ENCODE assay signal across 8 cellular contexts in the genomic region with DNA sequence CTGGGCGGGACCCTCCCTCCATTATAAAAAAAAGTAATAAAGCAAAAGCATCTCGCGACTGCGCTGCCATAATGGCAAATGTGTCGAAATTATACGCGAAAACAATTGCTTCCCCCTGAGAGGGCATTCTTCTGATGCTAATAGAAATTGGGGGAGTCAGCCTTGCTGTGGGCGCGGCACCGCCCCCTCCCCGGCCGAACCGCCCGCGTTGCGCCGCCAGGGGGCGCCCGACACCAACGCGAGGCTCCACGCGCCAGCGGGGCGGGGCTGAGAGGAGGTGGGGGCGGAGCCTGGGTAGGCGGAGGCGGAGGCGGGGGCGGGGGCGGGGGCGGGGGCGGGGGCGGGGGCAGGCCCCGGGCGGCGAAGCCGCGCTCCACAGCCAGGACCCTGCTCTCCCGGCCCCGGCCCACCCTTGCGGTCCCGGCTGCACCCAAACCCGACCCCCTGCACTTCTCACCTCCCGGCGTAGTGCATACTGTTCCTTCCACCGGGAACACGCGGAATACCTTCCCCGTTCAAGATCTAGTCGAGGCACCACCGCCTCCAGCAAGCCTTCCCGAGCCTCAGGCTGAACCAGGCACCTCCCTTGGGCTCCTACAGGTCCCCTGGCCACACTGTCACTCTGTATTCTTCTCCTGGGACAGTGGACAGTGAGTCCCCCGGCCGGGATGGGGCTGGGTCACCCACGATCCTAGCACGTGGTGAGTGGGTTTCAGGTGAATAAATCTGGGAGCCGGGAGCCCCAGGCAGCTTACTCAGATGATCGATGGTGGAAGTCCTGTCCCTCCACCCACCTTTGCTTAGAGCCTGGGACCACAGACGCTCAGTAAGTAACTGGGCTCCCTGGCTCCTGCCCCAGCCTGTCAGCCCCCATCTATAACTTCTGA. TPM values are rescaled to one million over a fixed set of nuclear protein-coding genes. Genes with fewer than 3 reads are reported as not detected.
DNase-seq lines count a peak whose midpoint lies in the region; ATAC-seq and TF ChIP-seq lines count a peak whose summit lies in the region.

No MANE protein-coding gene starts in this region.

- H3K27ac ChIP-seq in duodenal mucosa (ENCODE audit: low read depth, low read length), result no peak overlapping the region

- H3K36me3 ChIP-seq in duodenal mucosa (ENCODE audit: control insufficient read depth in 1 of 2, insufficient read depth in 2 of 2, low read length in 2 of 2), result no peaks in the 10 kb centered on the region

- H3K9ac ChIP-seq in duodenal mucosa (ENCODE audit: low read depth in 1 of 2, low read length in 2 of 2), result peak overlapping the region; percentile 65 to 70

- peaks cover 6% of the 10 kb centered on the region for H3K4me1 Mint-ChIP-seq in activated CD4-positive, alpha-beta memory T cell treated with anti-CD3 and anti-CD28 coated beads for 36 hours (ENCODE audit: low read depth)

- H3K27me3 Mint-ChIP-seq in activated CD4-positive, alpha-beta memory T cell treated with anti-CD3 and anti-CD28 coated beads for 36 hours, result peaks cover 13% of the 10 kb centered on the region

- no peak for TF ChIP-seq CTCF in lower leg skin (IDR thresholded peaks at IDR 0.05)

- H3K4me3 Mint-ChIP-seq in activated CD4-positive, alpha-beta memory T cell treated with anti-CD3 and anti-CD28 coated beads for 36 hours, result peak overlapping the region; percentile 69

- ATAC-seq in HG02571 (IDR thresholded peaks at IDR 0.05; ENCODE audit: unreplicated experiment), result peak; percentile 52
- ATAC-seq in GM21786 (IDR thresholded peaks at IDR 0.05; ENCODE audit: unreplicated experiment), result no peak

- H3K27me3 ChIP-seq in duodenal mucosa (ENCODE audit: control insufficient read depth in 1 of 2, insufficient read depth in 2 of 2, low read length in 2 of 2), result no peaks in the 10 kb centered on the region

- H3K9me3 Mint-ChIP-seq in activated CD4-positive, alpha-beta memory T cell treated with anti-CD3 and anti-CD28 coated beads for 36 hours, result no peaks in the 10 kb centered on the region

- H3K36me3 Mint-ChIP-seq in activated CD4-positive, alpha-beta memory T cell treated with anti-CD3 and anti-CD28 coated beads for 36 hours, result no peaks in the 10 kb centered on the region

- TF ChIP-seq POLR2A in lower leg skin (IDR thresholded peaks at IDR 0.05), result no peak

- DNase-seq in DMS153 (lab: John Stamatoyannopoulos, UW) (peak; percentile 27), NCI-H460 (ENCODE audit: extremely low read depth, low read depth) (peak; percentile 60), lower leg skin (ENCODE audit: low spot score in 2 of 2) (peak; percentile 62 to 97)
- DNase-seq in activated CD4-positive, alpha-beta memory T cell treated with anti-CD3 and anti-CD28 coated beads for 36 hours, result peak; percentile 86
- peak; percentile 85 for DNase-seq in stimulated activated CD4-positive, alpha-beta T cell treated with anti-CD3 and anti-CD28 coated beads, Interleukin-4, amount 100 ng/mL, for 24 hours

- CTCF ChIA-PET in activated CD4-positive, alpha-beta memory T cell treated with anti-CD3 and anti-CD28 coated beads for 36 hours (lab: Charles Lee), result interaction anchor here (0.6 to 2.0 kb wide), 6 partner anchors 13 to 999 kb away, joined by 3 to 9 read pairs (median 6); partner anchors contain the start of gene TTC38

- 2 to 5% methylated on average over 23 to 35 of the region's 60 CpGs for WGBS in lower leg skin, 2 donors

- H3K4me3 ChIP-seq in duodenal mucosa (ENCODE audit: low read depth in 1 of 2, low read length in 2 of 2) (peak overlapping the region; percentile 60 to 79), lower leg skin (ENCODE audit: low read depth, poor library complexity, severe bottlenecking) (peak overlapping the region; percentile 39)

- H3K4me1 ChIP-seq in duodenal mucosa (ENCODE audit: control insufficient read depth in 1 of 2, insufficient read depth in 2 of 2, low read length in 2 of 2), result peaks cover 27 to 30% of the 10 kb centered on the region in 2 donors

- H3K27ac Mint-ChIP-seq in activated CD4-positive, alpha-beta memory T cell treated with anti-CD3 and anti-CD28 coated beads for 36 hours, result peak overlapping the region; percentile 46

- intact Hi-C loops in activated CD4-positive, alpha-beta memory T cell treated with anti-CD3 and anti-CD28 coated beads for 36 hours (cut with micrococcal nuclease), result loop anchor here (1.0 to 5.0 kb wide), 5 partner anchors 40 to 283 kb away; partner anchors contain the start of gene FAM118A
- intact Hi-C loops in lower leg skin (cut with DNase I; ENCODE audit: low total_unique reads), result loop anchor here (2.0 to 5.0 kb wide), 2 partner anchors 166 to 283 kb away; no protein-coding TSS in a partner anchor

- no peaks in the 10 kb centered on the region for H3K9me3 ChIP-seq in duodenal mucosa (ENCODE audit: control insufficient read depth in 1 of 2, low read length in 2 of 2)

- POLR2A ChIA-PET in activated CD4-positive, alpha-beta memory T cell treated with anti-CD3 and anti-CD28 coated beads for 36 hours (lab: Charles Lee), result no interaction called here

RNA-seq across cellular contexts. Expression of gene UPK3A, which starts 15.5 kb away (rescaled TPM):
- not detected in 2 replicates for total RNA-seq in NCI-H460 (2014; rRNA removed; shearing (Covaris generic))
- polyA plus RNA-seq in NCI-H460 (2014; cell fraction: nucleus; rRNA removed), result not detected in 2 replicates
- total RNA-seq in activated CD4-positive, alpha-beta memory T cell treated with anti-CD3 and anti-CD28 coated beads for 36 hours, result not detected
- under 1 TPM in 1 of 4 donors, not detected in 3; 0.49 TPM for total RNA-seq in lower leg skin

RNA-seq across cellular contexts. Expression of gene KIAA0930, which starts 28.5 kb away (rescaled TPM):
- 31.8 and 32.7 TPM in 2 replicates for total RNA-seq in NCI-H460 (2014; rRNA removed; shearing (Covaris generic))
- polyA plus RNA-seq in NCI-H460 (2014; cell fraction: nucleus; rRNA removed), result 72.6 and 81.8 TPM in 2 replicates
- total RNA-seq in activated CD4-positive, alpha-beta memory T cell treated with anti-CD3 and anti-CD28 coated beads for 36 hours, result 10 to 100 TPM; 31.1 to 31.9 TPM
- total RNA-seq in lower leg skin, result 100 to 1,000 TPM in 1 of 4 donors, 10 to 100 TPM in 3; 47.6 to 143 (median 96.8) TPM

RNA-seq across cellular contexts. Expression of gene FAM118A, which starts 40.5 kb away (rescaled TPM):
- total RNA-seq in NCI-H460 (2014; rRNA removed; shearing (Covaris generic)), result 9.1 and 12.9 TPM in 2 replicates
- polyA plus RNA-seq in NCI-H460 (2014; cell fraction: nucleus; rRNA removed), result 47.4 and 49.9 TPM in 2 replicates
- 10 to 100 TPM; 55.0 to 56.5 TPM for total RNA-seq in activated CD4-positive, alpha-beta memory T cell treated with anti-CD3 and anti-CD28 coated beads for 36 hours
- 10 to 100 TPM; 11.9 to 40.7 (median 25.0) TPM for total RNA-seq in lower leg skin

Comparison
In these comparisons a context has a peak if more than half of its experiments do, and no peak if none do; other contexts are left out.
1. DNase-seq: peak in every context shown above with its lines; median percentile 86 in activated CD4-positive, alpha-beta memory T cell treated with anti-CD3 and anti-CD28 coated beads for 36 hours; 85 in stimulated activated CD4-positive, alpha-beta T cell treated with anti-CD3 and anti-CD28 coated beads, Interleukin-4, amount 100 ng/mL, for 24 hours; 80 in lower leg skin; 60 in NCI-H460; 27 in DMS153.